Comparison of ENCODE assay signal across 24 cellular contexts in genomic region chr1:30713211-30713770, GRCh38. TPM values are rescaled to one million over a fixed set of nuclear protein-coding genes. Genes with fewer than 3 reads are reported as not detected.
"Had no signal": no experiment of that assay in that cellular context is flagged by ENCODE, and none has a peak within 500 bp of the region (broad histone marks: within the 10 kb centered on the region; RNA-seq: fewer than 3 reads in every experiment).

No MANE protein-coding gene starts in this region.

- H3K4me3 ChIP-seq: body of pancreas, coronary artery, esophagus squamous epithelium, heart left ventricle, lower lobe of right lung, neural progenitor cell, uterus had no signal

- H3K36me3 ChIP-seq: esophagus squamous epithelium, heart left ventricle, lower lobe of right lung, neural progenitor cell, uterus had no signal

- H3K4me3 Mint-ChIP-seq: activated B cell treated with CpG ODN at 0.5 μM for 24 hours; activated naive CD8-positive, alpha-beta T cell; central memory CD8-positive, alpha-beta T cell; immature natural killer cell; neural progenitor cell; stimulated activated effector memory CD8-positive, alpha-beta T cell treated with anti-CD3 and anti-CD28 coated beads, Interleukin-12 subunit alpha, Interleukin-12 subunit beta, amount 100 ng/mL, for 72 hours had no signal

- H3K4me1 ChIP-seq: body of pancreas, lower lobe of right lung, parathyroid adenoma, uterus had no signal

- H3K27me3 ChIP-seq: body of pancreas, heart left ventricle, neural progenitor cell, uterus had no signal

- ATAC-seq: body of pancreas; heart left ventricle; left cardiac atrium; lower lobe of right lung; stimulated activated effector memory CD8-positive, alpha-beta T cell treated with anti-CD3 and anti-CD28 coated beads, Interleukin-12 subunit alpha, Interleukin-12 subunit beta, amount 100 ng/mL, for 72 hours had no signal

- H3K9me3 ChIP-seq: body of pancreas had no signal

- DNase-seq: activated B cell treated with CpG ODN at 0.5 μM for 24 hours; activated CD4-positive, alpha-beta T cell treated with anti-CD3 and anti-CD28 coated beads for 48 hours; activated CD8-positive, alpha-beta memory T cell treated with anti-CD3 and anti-CD28 coated beads, Interleukin-2, amount 50 U/mL, for 48 hours; activated gamma-delta T cell treated with Interleukin-2 at 50 U/mL for 16 hours; amniotic stem cell; body of pancreas; effector CD4-positive, alpha-beta T cell; esophagus squamous epithelium; foreskin melanocyte; immature natural killer cell; left cardiac atrium; lower lobe of right lung; stimulated activated CD4-positive, alpha-beta T cell treated with anti-CD3 and anti-CD28 coated beads, Interleukin-12 subunit alpha, Interleukin-12 subunit beta, amount 100 ng/mL, for 4 hours; stimulated activated CD4-positive, alpha-beta T cell treated with anti-CD3 and anti-CD28 coated beads, Interleukin-2, amount 100 ng/mL, for 24 hours; T-helper 2 cell had no signal

- H3K9me3 Mint-ChIP-seq: activated B cell treated with CpG ODN at 0.5 μM for 24 hours; central memory CD8-positive, alpha-beta T cell; immature natural killer cell; stimulated activated effector memory CD8-positive, alpha-beta T cell treated with anti-CD3 and anti-CD28 coated beads, Interleukin-12 subunit alpha, Interleukin-12 subunit beta, amount 100 ng/mL, for 72 hours had no signal

- H3K36me3 Mint-ChIP-seq: immature natural killer cell had no signal

- H3K27ac Mint-ChIP-seq: activated B cell treated with CpG ODN at 0.5 μM for 24 hours; activated naive CD8-positive, alpha-beta T cell; neural progenitor cell; stimulated activated effector memory CD8-positive, alpha-beta T cell treated with anti-CD3 and anti-CD28 coated beads, Interleukin-12 subunit alpha, Interleukin-12 subunit beta, amount 100 ng/mL, for 72 hours had no signal

- H3K27me3 Mint-ChIP-seq: activated naive CD8-positive, alpha-beta T cell had no signal

RNA-seq across cellular contexts. Expression of gene MATN1, which starts 10.1 kb away (rescaled TPM):
- total RNA-seq: esophagus squamous epithelium, left cardiac atrium, lower lobe of right lung, renal cortical epithelial cell had no signal
- polyA plus RNA-seq: heart left ventricle, immature natural killer cell had no signal

RNA-seq across cellular contexts. Expression of gene LAPTM5, which starts 44.3 kb away (rescaled TPM):
- total RNA-seq: renal cortical epithelial cell had no signal
